Comparison of ENCODE assay signal across 29 cellular contexts in genomic region chr1:113370868-113371267, GRCh38.
"Had no signal": no experiment of that assay in that cellular context is flagged by ENCODE, and none has a peak within 500 bp of the region (broad histone marks: within the 10 kb centered on the region; RNA-seq: fewer than 3 reads in every experiment).

No MANE protein-coding gene starts in this region.

- H3K4me1 ChIP-seq: colonic mucosa, foreskin keratinocyte, gastrocnemius medialis, heart left ventricle, heart right ventricle had no signal

- H3K4me3 Mint-ChIP-seq: dendritic cell treated with granulocyte-macrophage colony-stimulating factor and Interleukin-4, amounts not matched to agents 40 ng/mL and 50 ng/mL, for 4 days; effector memory CD8-positive, alpha-beta T cell; endodermal cell had no signal

- H3K27ac Mint-ChIP-seq: dendritic cell treated with granulocyte-macrophage colony-stimulating factor and Interleukin-4, amounts not matched to agents 40 ng/mL and 50 ng/mL, for 4 days; effector memory CD8-positive, alpha-beta T cell; endodermal cell had no signal

- ATAC-seq: effector memory CD8-positive, alpha-beta T cell; esophagus mucosa; foreskin keratinocyte; gastrocnemius medialis; gastroesophageal sphincter; heart left ventricle; heart right ventricle had no signal

- H3K36me3 ChIP-seq: colonic mucosa, esophagus muscularis mucosa, esophagus squamous epithelium, gastrocnemius medialis, gastroesophageal sphincter, heart left ventricle, heart right ventricle had no signal

- H3K4me1 Mint-ChIP-seq: endodermal cell had no signal

- H3K4me3 ChIP-seq: colonic mucosa, coronary artery, dorsolateral prefrontal cortex, esophagus muscularis mucosa, esophagus squamous epithelium, gastrocnemius medialis, gastroesophageal sphincter, heart left ventricle, heart right ventricle had no signal

- FAIRE-seq: colon, endometrium, endothelial cell of umbilical vein, frontal cortex had no signal

- DNase-seq: colonic mucosa; cortex of kidney; dermis blood vessel endothelial cell; dorsolateral prefrontal cortex; effector CD4-positive, alpha-beta T cell; effector CD8-positive, alpha-beta T cell; effector memory CD4-positive, alpha-beta T cell; effector memory CD8-positive, alpha-beta T cell; endodermal cell; erythroblast; esophagus squamous epithelium; foreskin fibroblast; foreskin keratinocyte; foreskin melanocyte; gastrocnemius medialis; glutamatergic neuron; head of caudate nucleus; heart left ventricle; heart right ventricle had no signal

- H3K9me3 ChIP-seq: colonic mucosa, esophagus muscularis mucosa, esophagus squamous epithelium, gastrocnemius medialis, heart right ventricle had no signal

- H3K27me3 ChIP-seq: colonic mucosa, dorsolateral prefrontal cortex, esophagus muscularis mucosa, esophagus squamous epithelium, foreskin keratinocyte, gastrocnemius medialis, gastroesophageal sphincter, heart left ventricle, heart right ventricle had no signal

- H3K9me3 Mint-ChIP-seq: dendritic cell treated with granulocyte-macrophage colony-stimulating factor and Interleukin-4, amounts not matched to agents 40 ng/mL and 50 ng/mL, for 4 days; effector memory CD8-positive, alpha-beta T cell; endodermal cell had no signal

- H3K27ac ChIP-seq: colonic mucosa, coronary artery, dorsolateral prefrontal cortex, epithelial cell of prostate, esophagus muscularis mucosa, esophagus squamous epithelium, foreskin keratinocyte, gastrocnemius medialis, gastroesophageal sphincter, heart left ventricle, heart right ventricle had no signal
